5 cellular contexts compared by ENCODE assay signal in genomic region chr16:10418204-10418603, GRCh38. TPM values are rescaled to one million over a fixed set of nuclear protein-coding genes. Genes with fewer than 3 reads are reported as not detected.
DNase-seq lines count a peak whose midpoint lies in the region; ATAC-seq, FAIRE-seq and TF ChIP-seq lines count a peak whose summit lies in the region.
"Not testable (repeated sequence)": the region's sequence is repeated elsewhere in the genome, so short reads cannot be mapped to it uniquely, and the experiment has no call there.

No MANE protein-coding gene starts in this region.

- H3K4me1 Mint-ChIP-seq in endodermal cell, result not testable (repeated sequence)

- 96% methylated on average over 6 of the region's 6 CpGs for WGBS in K562 (ENCODE audit: insufficient coverage, low coverage, missing lambda C conversion rate)
- 93 to 99% methylated on average over 5 to 6 of the region's 6 CpGs for WGBS in endodermal cell (ENCODE audit: insufficient coverage in 1 of 2, insufficient read length in 1 of 2), 2 experiments

- not testable (repeated sequence) for H3K9me2 ChIP-seq in OCI-LY7 (ENCODE audit: insufficient read depth, low read length)

- POLR2A ChIA-PET in HEK293 (lab: Yijun Ruan, JAX); K562 (lab: Yijun Ruan, JAX): not testable (repeated sequence)
- POLR2A ChIA-PET in OCI-LY7 (lab: Charles Lee), result interaction anchor here (0.6 kb wide), 1 partner anchor 78 kb away, joined by 5 read pairs; no protein-coding TSS in a partner anchor

- not testable (repeated sequence) for ATAC-seq in K562

- not testable (repeated sequence) for H3K4me3 Mint-ChIP-seq in endodermal cell

- intact Hi-C loops in OCI-LY7 (cut with micrococcal nuclease; ENCODE audit: unreplicated experiment); K562 (cut with micrococcal nuclease): not testable (repeated sequence)

- not testable (repeated sequence) for FAIRE-seq in K562 (lab: Jason Lieb, UNC)

- in situ Hi-C loops in K562 (cut with MboI), result not testable (repeated sequence)

- H4K20me1 ChIP-seq in BLaER1 treated with 17β-estradiol and CSF1 and Interleukin-3, amounts not matched to agents 10 nM and 100 nM; OCI-LY7 (ENCODE audit: insufficient read depth, low read length); K562 (replicated peaks; ENCODE audit: control insufficient read depth, insufficient read depth, low read length): not testable (repeated sequence)

- not testable (repeated sequence) for H3K9me1 ChIP-seq in K562 (ENCODE audit: control insufficient read depth, insufficient read depth, low read length)

- TF ChIP-seq POLR2A in K562 (conservative IDR thresholded peaks at IDR 0.05), result not testable (repeated sequence)

- not testable (repeated sequence) for TF ChIP-seq CTCF in HEK293 (tag by site-specific recombination; IDR thresholded peaks at IDR 0.05); OCI-LY7 (conservative IDR thresholded peaks at IDR 0.05; ENCODE audit: low read length); K562 (IDR thresholded peaks at IDR 0.05 in 2 of 3, conservative IDR thresholded peaks at IDR 0.05 in 1 of 3; ENCODE audit: insufficient read depth in 2 of 3, low read depth in 1 of 3, low read length in 3 of 3); endodermal cell (conservative IDR thresholded peaks at IDR 0.05)

- H3K4me3 ChIP-seq in BLaER1 treated with 17β-estradiol and CSF1 and Interleukin-3, amounts not matched to agents 10 nM and 100 nM, result peak overlapping the region in 6 of 10 experiments; percentile 10 to 43 (median 30); a peak in 8 of 20 replicates
- H3K4me3 ChIP-seq in HEK293 (ENCODE audit: low read depth, low read length); OCI-LY7 (ENCODE audit: low read depth, low read length, poor library complexity, severe bottlenecking); K562: not testable (repeated sequence)
- H3K4me3 ChIP-seq in endodermal cell (ENCODE audit: low read length), result peak overlapping the region; percentile 61

- peak; percentile 5 for DNase-seq in OCI-LY7 (ENCODE audit: low spot score)
- not testable (repeated sequence) for DNase-seq in K562 (ENCODE audit: extremely low read depth in 1 of 4, low spot score in 3 of 4); endodermal cell

- H3K36me3 Mint-ChIP-seq in endodermal cell (ENCODE audit: low read depth), result peaks cover 78% of the 10 kb centered on the region

- H3K27me3 ChIP-seq in BLaER1 treated with 17β-estradiol and CSF1 and Interleukin-3, amounts not matched to agents 10 nM and 100 nM; K562 (ENCODE audit: control insufficient read depth in 2 of 2, insufficient read depth in 2 of 2, low read length in 2 of 2); endodermal cell (ENCODE audit: control insufficient read depth, insufficient read depth, low read length, poor library complexity, severe bottlenecking): not testable (repeated sequence)

- H3K9me3 Mint-ChIP-seq in endodermal cell, result peaks cover 70% of the 10 kb centered on the region

- H3K27ac Mint-ChIP-seq in endodermal cell, result not testable (repeated sequence)

- H3K27ac ChIP-seq in BLaER1 treated with 17β-estradiol and CSF1 and Interleukin-3, amounts not matched to agents 10 nM and 100 nM; HEK293 (ENCODE audit: extremely low read depth, low read depth, low read length); OCI-LY7 (ENCODE audit: low read depth, low read length, poor library complexity, severe bottlenecking); K562 (ENCODE audit: extremely low read depth, low read depth, low read length); endodermal cell (ENCODE audit: low read depth, low read length): not testable (repeated sequence)

- not testable (repeated sequence) for H3K27me3 Mint-ChIP-seq in endodermal cell (ENCODE audit: insufficient read depth)

- not testable (repeated sequence) for TF ChIP-seq RAD21 in K562 (CRISPR knock-in tag; conservative IDR thresholded peaks at IDR 0.05 in 1 of 2, IDR thresholded peaks at IDR 0.05 in 1 of 2)

- H3K4me2 ChIP-seq in BLaER1 treated with 17β-estradiol and CSF1 and Interleukin-3, amounts not matched to agents 10 nM and 100 nM; OCI-LY7 (ENCODE audit: low read length); K562 (ENCODE audit: insufficient read depth, low read length): not testable (repeated sequence)

- BruUV-seq in OCI-LY7 (replicated peaks; lab: Mats Ljungman, UMichigan); K562 (replicated peaks; lab: Mats Ljungman, UMichigan): not testable (repeated sequence)

- peaks cover 68 to 81% (median 75%) of the 10 kb centered on the region in 11 experiments for H3K9me3 ChIP-seq in BLaER1 treated with 17β-estradiol and CSF1 and Interleukin-3, amounts not matched to agents 10 nM and 100 nM (replicated peaks in 1 of 11)
- not testable (repeated sequence) for H3K9me3 ChIP-seq in HEK293 (ENCODE audit: control insufficient read depth, insufficient read depth, low read depth, low read length)
- H3K9me3 ChIP-seq in OCI-LY7 (ENCODE audit: low read length) (peaks cover 30% of the 10 kb centered on the region; the same call in 1 of the 2 replicates), K562 (replicated peaks; ENCODE audit: control insufficient read depth, insufficient read depth, low read depth, low read length) (peaks cover 46% of the 10 kb centered on the region), endodermal cell (ENCODE audit: control insufficient read depth, low read length) (peaks cover 90% of the 10 kb centered on the region)

- H3K36me3 ChIP-seq in BLaER1 treated with 17β-estradiol and CSF1 and Interleukin-3, amounts not matched to agents 10 nM and 100 nM, result peaks cover 70 to 98% (median 90%) of the 10 kb centered on the region in 11 experiments
- H3K36me3 ChIP-seq in HEK293 (ENCODE audit: control insufficient read depth in 2 of 2, insufficient read depth in 1 of 2, low read length in 2 of 2); OCI-LY7 (ENCODE audit: insufficient read depth, low read length): not testable (repeated sequence)
- peaks cover 39% of the 10 kb centered on the region for H3K36me3 ChIP-seq in K562 (ENCODE audit: control insufficient read depth, insufficient read depth, low read length)
- peaks cover 39% of the 10 kb centered on the region for H3K36me3 ChIP-seq in endodermal cell (ENCODE audit: control insufficient read depth, insufficient read depth, low read length)

- not testable (repeated sequence) for H3K4me1 ChIP-seq in BLaER1 treated with 17β-estradiol and CSF1 and Interleukin-3, amounts not matched to agents 10 nM and 100 nM; HEK293 (ENCODE audit: control insufficient read depth, insufficient read depth, low read length); OCI-LY7 (ENCODE audit: insufficient read depth, low read length, poor library complexity, severe bottlenecking); K562 (replicated peaks in 1 of 2; ENCODE audit: control insufficient read depth in 2 of 2, insufficient read depth in 2 of 2, low read length in 2 of 2); endodermal cell (ENCODE audit: control insufficient read depth, insufficient read depth, low read length)

- H3K79me2 ChIP-seq in OCI-LY7 (ENCODE audit: insufficient read depth, low read depth, low read length), result not testable (repeated sequence)
- H3K79me2 ChIP-seq in K562 (ENCODE audit: control insufficient read depth, insufficient read depth, low read length), result peaks cover 21% of the 10 kb centered on the region

- not testable (repeated sequence) for H3K9ac ChIP-seq in BLaER1 treated with 17β-estradiol and CSF1 and Interleukin-3, amounts not matched to agents 10 nM and 100 nM; K562 (ENCODE audit: insufficient read depth in 1 of 2, low read depth in 2 of 2, low read length in 2 of 2); endodermal cell (ENCODE audit: extremely low read depth, low read length, poor library complexity, severe bottlenecking)

- not testable (repeated sequence) for TF ChIP-seq EP300 in K562 (IDR thresholded peaks at IDR 0.05; ENCODE audit: low read length)

- CTCF ChIA-PET in HEK293 (lab: Yijun Ruan, JAX); OCI-LY7 (lab: Charles Lee; ENCODE audit: unreplicated experiment); K562 (lab: Yijun Ruan, JAX; ENCODE audit: low intra/inter-chr PET ratio): not testable (repeated sequence)

- not testable (repeated sequence) for H2AFZ ChIP-seq in OCI-LY7 (ENCODE audit: low read length); K562 (ENCODE audit: low read depth, low read length)

TF ChIP-seq in K562, 482 proteins besides CTCF, POLR2A, EP300 and RAD21 (continues in another document):
- TF ChIP-seq TRIM28 (IDR thresholded peaks at IDR 0.05), result peak; percentile 82

RNA-seq across cellular contexts. Expression of gene ATF7IP2, which starts 32.3 kb away (rescaled TPM):
- total RNA-seq in OCI-LY7 (2014; rRNA removed; shearing (Covaris generic)), result 27.4 and 28.4 TPM in 2 replicates
- 34.5 and 46.8 TPM in 2 replicates for total RNA-seq in OCI-LY7 (2022)
- 246 and 608 TPM in 2 replicates for total RNA-seq in K562 (2011; cell fraction: chromatin; rRNA removed; ENCODE audit: low replicate concordance)
- total RNA-seq in K562 (2011; cell fraction: nucleolus; rRNA removed), result 106 and 143 TPM in 2 replicates
- total RNA-seq in K562 (2011; cell fraction: nucleoplasm; rRNA removed), result 321 and 392 TPM in 2 replicates
- 107 and 134 TPM in 2 replicates for total RNA-seq in K562 (2014; rRNA removed)
- 196 and 231 TPM in 2 replicates for total RNA-seq in K562 (2014; rRNA removed; fragmentation: Illumina TruSeq; extraction: Trizol)
- total RNA-seq in K562 (2015; rRNA removed; fragmentation: Illumina TruSeq; extraction: Trizol), result 156 and 162 TPM in 2 replicates
- 131 and 138 TPM in 2 replicates for total RNA-seq in K562 (2021)
- polyA plus RNA-seq in K562 (2011; rRNA removed), result 152 and 185 TPM in 2 replicates
- 52.5 and 114 TPM in 2 replicates for polyA plus RNA-seq in K562 (2011; cell fraction: cytosol; rRNA removed)
- polyA plus RNA-seq in K562 (2011; cell fraction: nucleus; rRNA removed), result 181 and 232 TPM in 2 replicates
- polyA plus RNA-seq in K562 (2012), result 165 and 294 TPM in 2 replicates
- 214 and 273 TPM in 2 replicates for polyA plus RNA-seq in K562 (2014; fragmentation: Illumina TruSeq; extraction: Trizol)
- 100 to 1,000 TPM; 352 to 511 TPM for polyA plus RNA-seq in K562 (2014; fragmentation: Nextera tagmentation; extraction: Ambion mirVana)
- 449 and 515 TPM in 2 replicates for polyA plus RNA-seq in K562 (2014; rRNA removed)
- 177 and 221 TPM in 2 replicates for polyA minus RNA-seq in K562 (2011; rRNA and poly(A)+ RNA removed)
- 16.4 and 17.5 TPM in 2 replicates for polyA minus RNA-seq in K562 (2011; cell fraction: cytosol; rRNA and poly(A)+ RNA removed)
- polyA minus RNA-seq in K562 (2011; cell fraction: nucleus; rRNA and poly(A)+ RNA removed), result 56.8 and 112 TPM in 2 replicates
- total RNA-seq in endodermal cell, result 10 to 100 TPM; 20.5 to 22.8 TPM
- 12.0 TPM for polyA plus RNA-seq in endodermal cell (2013, experiment 1 of 2)
- polyA plus RNA-seq in endodermal cell (2013, experiment 2 of 2), result 13.0 TPM
